ENCODE assay signal across 3 cellular contexts in the genomic region with DNA sequence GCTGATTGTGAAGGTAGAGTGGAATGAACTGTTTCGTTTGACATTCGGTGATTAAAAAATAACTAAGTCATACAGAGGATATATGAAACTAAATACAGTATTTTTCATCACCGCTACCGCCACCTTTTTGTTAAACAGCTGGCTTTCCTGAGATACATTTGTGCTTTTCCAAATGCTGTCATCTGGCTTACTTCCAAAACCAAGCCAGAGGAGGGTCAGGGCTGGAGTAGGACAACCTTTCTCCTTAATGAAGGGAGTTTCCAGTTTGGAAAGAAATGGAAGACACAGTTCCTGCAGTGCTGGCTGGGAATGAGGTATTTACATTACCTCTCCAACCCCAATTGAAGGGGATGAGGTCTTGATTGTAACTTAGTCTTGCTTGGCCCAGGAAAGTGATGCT.
TF ChIP-seq lines count a peak whose summit lies in the region.

No MANE protein-coding gene starts in this region.

TF ChIP-seq in SK-N-SH, 30 proteins besides CTCF, POLR2A, EP300 and RAD21 (continued from another document):
- peak; percentile 31; the same call in 1 of the 2 replicates for TF ChIP-seq NFIC (IDR thresholded peaks at IDR 0.05; ENCODE audit: borderline replicate concordance)
- no peak for TF ChIP-seq TCF12 (IDR thresholded peaks at IDR 0.05)

TF ChIP-seq in SK-N-SH treated with all-trans-retinoic acid at 6 μM for 48 hours, 23 proteins besides CTCF, POLR2A, EP300 and RAD21:
- TF ChIP-seq, protein P1, sequence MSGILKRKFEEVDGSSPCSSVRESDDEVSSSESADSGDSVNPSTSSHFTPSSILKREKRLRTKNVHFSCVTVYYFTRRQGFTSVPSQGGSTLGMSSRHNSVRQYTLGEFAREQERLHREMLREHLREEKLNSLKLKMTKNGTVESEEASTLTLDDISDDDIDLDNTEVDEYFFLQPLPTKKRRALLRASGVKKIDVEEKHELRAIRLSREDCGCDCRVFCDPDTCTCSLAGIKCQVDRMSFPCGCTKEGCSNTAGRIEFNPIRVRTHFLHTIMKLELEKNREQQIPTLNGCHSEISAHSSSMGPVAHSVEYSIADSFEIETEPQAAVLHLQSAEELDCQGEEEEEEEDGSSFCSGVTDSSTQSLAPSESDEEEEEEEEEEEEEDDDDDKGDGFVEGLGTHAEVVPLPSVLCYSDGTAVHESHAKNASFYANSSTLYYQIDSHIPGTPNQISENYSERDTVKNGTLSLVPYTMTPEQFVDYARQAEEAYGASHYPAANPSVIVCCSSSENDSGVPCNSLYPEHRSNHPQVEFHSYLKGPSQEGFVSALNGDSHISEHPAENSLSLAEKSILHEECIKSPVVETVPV (CRISPR knock-in tag; IDR thresholded peaks at IDR 0.05) = no peak
- TF ChIP-seq, protein P2, sequence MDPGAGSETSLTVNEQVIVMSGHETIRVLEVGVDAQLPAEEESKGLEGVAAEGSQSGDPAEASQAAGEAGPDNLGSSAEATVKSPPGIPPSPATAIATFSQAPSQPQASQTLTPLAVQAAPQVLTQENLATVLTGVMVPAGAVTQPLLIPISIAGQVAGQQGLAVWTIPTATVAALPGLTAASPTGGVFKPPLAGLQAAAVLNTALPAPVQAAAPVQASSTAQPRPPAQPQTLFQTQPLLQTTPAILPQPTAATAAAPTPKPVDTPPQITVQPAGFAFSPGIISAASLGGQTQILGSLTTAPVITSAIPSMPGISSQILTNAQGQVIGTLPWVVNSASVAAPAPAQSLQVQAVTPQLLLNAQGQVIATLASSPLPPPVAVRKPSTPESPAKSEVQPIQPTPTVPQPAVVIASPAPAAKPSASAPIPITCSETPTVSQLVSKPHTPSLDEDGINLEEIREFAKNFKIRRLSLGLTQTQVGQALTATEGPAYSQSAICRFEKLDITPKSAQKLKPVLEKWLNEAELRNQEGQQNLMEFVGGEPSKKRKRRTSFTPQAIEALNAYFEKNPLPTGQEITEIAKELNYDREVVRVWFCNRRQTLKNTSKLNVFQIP (CRISPR knock-in tag; IDR thresholded peaks at IDR 0.05; ENCODE audit: borderline replicate concordance, low read depth) = no peak
- TF ChIP-seq CSDC2 (CRISPR knock-in tag; IDR thresholded peaks at IDR 0.05) = no peak
- TF ChIP-seq ZNF70 (CRISPR knock-in tag; IDR thresholded peaks at IDR 0.05) = no peak
- no peak for TF ChIP-seq OSR1 (CRISPR knock-in tag; IDR thresholded peaks at IDR 0.05)
- no peak for TF ChIP-seq ARNTL (CRISPR knock-in tag; IDR thresholded peaks at IDR 0.05; ENCODE audit: borderline replicate concordance, low read depth)
- TF ChIP-seq, protein P3, sequence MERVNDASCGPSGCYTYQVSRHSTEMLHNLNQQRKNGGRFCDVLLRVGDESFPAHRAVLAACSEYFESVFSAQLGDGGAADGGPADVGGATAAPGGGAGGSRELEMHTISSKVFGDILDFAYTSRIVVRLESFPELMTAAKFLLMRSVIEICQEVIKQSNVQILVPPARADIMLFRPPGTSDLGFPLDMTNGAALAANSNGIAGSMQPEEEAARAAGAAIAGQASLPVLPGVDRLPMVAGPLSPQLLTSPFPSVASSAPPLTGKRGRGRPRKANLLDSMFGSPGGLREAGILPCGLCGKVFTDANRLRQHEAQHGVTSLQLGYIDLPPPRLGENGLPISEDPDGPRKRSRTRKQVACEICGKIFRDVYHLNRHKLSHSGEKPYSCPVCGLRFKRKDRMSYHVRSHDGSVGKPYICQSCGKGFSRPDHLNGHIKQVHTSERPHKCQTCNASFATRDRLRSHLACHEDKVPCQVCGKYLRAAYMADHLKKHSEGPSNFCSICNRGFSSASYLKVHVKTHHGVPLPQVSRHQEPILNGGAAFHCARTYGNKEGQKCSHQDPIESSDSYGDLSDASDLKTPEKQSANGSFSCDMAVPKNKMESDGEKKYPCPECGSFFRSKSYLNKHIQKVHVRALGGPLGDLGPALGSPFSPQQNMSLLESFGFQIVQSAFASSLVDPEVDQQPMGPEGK (CRISPR knock-in tag; IDR thresholded peaks at IDR 0.05; ENCODE audit: borderline replicate concordance) = no peak
- TF ChIP-seq, protein P4, sequence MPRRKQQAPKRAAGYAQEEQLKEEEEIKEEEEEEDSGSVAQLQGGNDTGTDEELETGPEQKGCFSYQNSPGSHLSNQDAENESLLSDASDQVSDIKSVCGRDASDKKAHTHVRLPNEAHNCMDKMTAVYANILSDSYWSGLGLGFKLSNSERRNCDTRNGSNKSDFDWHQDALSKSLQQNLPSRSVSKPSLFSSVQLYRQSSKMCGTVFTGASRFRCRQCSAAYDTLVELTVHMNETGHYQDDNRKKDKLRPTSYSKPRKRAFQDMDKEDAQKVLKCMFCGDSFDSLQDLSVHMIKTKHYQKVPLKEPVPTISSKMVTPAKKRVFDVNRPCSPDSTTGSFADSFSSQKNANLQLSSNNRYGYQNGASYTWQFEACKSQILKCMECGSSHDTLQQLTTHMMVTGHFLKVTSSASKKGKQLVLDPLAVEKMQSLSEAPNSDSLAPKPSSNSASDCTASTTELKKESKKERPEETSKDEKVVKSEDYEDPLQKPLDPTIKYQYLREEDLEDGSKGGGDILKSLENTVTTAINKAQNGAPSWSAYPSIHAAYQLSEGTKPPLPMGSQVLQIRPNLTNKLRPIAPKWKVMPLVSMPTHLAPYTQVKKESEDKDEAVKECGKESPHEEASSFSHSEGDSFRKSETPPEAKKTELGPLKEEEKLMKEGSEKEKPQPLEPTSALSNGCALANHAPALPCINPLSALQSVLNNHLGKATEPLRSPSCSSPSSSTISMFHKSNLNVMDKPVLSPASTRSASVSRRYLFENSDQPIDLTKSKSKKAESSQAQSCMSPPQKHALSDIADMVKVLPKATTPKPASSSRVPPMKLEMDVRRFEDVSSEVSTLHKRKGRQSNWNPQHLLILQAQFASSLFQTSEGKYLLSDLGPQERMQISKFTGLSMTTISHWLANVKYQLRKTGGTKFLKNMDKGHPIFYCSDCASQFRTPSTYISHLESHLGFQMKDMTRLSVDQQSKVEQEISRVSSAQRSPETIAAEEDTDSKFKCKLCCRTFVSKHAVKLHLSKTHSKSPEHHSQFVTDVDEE (CRISPR knock-in tag; IDR thresholded peaks at IDR 0.05) = no peak
- TF ChIP-seq BACH2 (CRISPR knock-in tag; IDR thresholded peaks at IDR 0.05; ENCODE audit: borderline replicate concordance) = no peak
- TF ChIP-seq ISL1 (CRISPR knock-in tag; IDR thresholded peaks at IDR 0.05) = no peak
- no peak for TF ChIP-seq GLIS3 (CRISPR knock-in tag; IDR thresholded peaks at IDR 0.05)
- TF ChIP-seq ZFP30 (CRISPR knock-in tag; IDR thresholded peaks at IDR 0.05) = no peak

TF ChIP-seq in WTC11, 78 proteins besides CTCF, POLR2A, EP300 and RAD21 (continued from another document):
- TF ChIP-seq, protein P5, sequence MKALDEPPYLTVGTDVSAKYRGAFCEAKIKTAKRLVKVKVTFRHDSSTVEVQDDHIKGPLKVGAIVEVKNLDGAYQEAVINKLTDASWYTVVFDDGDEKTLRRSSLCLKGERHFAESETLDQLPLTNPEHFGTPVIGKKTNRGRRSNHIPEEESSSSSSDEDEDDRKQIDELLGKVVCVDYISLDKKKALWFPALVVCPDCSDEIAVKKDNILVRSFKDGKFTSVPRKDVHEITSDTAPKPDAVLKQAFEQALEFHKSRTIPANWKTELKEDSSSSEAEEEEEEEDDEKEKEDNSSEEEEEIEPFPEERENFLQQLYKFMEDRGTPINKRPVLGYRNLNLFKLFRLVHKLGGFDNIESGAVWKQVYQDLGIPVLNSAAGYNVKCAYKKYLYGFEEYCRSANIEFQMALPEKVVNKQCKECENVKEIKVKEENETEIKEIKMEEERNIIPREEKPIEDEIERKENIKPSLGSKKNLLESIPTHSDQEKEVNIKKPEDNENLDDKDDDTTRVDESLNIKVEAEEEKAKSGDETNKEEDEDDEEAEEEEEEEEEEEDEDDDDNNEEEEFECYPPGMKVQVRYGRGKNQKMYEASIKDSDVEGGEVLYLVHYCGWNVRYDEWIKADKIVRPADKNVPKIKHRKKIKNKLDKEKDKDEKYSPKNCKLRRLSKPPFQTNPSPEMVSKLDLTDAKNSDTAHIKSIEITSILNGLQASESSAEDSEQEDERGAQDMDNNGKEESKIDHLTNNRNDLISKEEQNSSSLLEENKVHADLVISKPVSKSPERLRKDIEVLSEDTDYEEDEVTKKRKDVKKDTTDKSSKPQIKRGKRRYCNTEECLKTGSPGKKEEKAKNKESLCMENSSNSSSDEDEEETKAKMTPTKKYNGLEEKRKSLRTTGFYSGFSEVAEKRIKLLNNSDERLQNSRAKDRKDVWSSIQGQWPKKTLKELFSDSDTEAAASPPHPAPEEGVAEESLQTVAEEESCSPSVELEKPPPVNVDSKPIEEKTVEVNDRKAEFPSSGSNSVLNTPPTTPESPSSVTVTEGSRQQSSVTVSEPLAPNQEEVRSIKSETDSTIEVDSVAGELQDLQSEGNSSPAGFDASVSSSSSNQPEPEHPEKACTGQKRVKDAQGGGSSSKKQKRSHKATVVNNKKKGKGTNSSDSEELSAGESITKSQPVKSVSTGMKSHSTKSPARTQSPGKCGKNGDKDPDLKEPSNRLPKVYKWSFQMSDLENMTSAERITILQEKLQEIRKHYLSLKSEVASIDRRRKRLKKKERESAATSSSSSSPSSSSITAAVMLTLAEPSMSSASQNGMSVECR (CRISPR knock-in tag; IDR thresholded peaks at IDR 0.05; ENCODE audit: borderline replicate concordance) = no peak
- TF ChIP-seq GABPB1 (CRISPR knock-in tag; IDR thresholded peaks at IDR 0.05) (no peak), TCF7 (CRISPR knock-in tag; IDR thresholded peaks at IDR 0.05; ENCODE audit: low read depth) (no peak), FOXJ3 (CRISPR knock-in tag; IDR thresholded peaks at IDR 0.05; ENCODE audit: borderline replicate concordance) (no peak), ZNF416 (CRISPR knock-in tag; IDR thresholded peaks at IDR 0.05) (no peak), TEAD1 (CRISPR knock-in tag; IDR thresholded peaks at IDR 0.05) (no peak), ZNF219 (CRISPR knock-in tag; IDR thresholded peaks at IDR 0.05; ENCODE audit: borderline replicate concordance) (no peak), PRRX2 (CRISPR knock-in tag; IDR thresholded peaks at IDR 0.05) (no peak), NR3C1 (CRISPR knock-in tag; conservative IDR thresholded peaks at IDR 0.05; ENCODE audit: low read depth) (no peak), RORB (CRISPR knock-in tag; IDR thresholded peaks at IDR 0.05) (no peak), TEAD4 (CRISPR knock-in tag; IDR thresholded peaks at IDR 0.05) (no peak)
- TF ChIP-seq, protein P6, sequence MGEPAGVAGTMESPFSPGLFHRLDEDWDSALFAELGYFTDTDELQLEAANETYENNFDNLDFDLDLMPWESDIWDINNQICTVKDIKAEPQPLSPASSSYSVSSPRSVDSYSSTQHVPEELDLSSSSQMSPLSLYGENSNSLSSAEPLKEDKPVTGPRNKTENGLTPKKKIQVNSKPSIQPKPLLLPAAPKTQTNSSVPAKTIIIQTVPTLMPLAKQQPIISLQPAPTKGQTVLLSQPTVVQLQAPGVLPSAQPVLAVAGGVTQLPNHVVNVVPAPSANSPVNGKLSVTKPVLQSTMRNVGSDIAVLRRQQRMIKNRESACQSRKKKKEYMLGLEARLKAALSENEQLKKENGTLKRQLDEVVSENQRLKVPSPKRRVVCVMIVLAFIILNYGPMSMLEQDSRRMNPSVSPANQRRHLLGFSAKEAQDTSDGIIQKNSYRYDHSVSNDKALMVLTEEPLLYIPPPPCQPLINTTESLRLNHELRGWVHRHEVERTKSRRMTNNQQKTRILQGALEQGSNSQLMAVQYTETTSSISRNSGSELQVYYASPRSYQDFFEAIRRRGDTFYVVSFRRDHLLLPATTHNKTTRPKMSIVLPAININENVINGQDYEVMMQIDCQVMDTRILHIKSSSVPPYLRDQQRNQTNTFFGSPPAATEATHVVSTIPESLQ (CRISPR knock-in tag; IDR thresholded peaks at IDR 0.05) = no peak
- TF ChIP-seq, protein P7, sequence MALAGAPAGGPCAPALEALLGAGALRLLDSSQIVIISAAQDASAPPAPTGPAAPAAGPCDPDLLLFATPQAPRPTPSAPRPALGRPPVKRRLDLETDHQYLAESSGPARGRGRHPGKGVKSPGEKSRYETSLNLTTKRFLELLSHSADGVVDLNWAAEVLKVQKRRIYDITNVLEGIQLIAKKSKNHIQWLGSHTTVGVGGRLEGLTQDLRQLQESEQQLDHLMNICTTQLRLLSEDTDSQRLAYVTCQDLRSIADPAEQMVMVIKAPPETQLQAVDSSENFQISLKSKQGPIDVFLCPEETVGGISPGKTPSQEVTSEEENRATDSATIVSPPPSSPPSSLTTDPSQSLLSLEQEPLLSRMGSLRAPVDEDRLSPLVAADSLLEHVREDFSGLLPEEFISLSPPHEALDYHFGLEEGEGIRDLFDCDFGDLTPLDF (CRISPR knock-in tag; IDR thresholded peaks at IDR 0.05) = no peak
- TF ChIP-seq, protein P8, sequence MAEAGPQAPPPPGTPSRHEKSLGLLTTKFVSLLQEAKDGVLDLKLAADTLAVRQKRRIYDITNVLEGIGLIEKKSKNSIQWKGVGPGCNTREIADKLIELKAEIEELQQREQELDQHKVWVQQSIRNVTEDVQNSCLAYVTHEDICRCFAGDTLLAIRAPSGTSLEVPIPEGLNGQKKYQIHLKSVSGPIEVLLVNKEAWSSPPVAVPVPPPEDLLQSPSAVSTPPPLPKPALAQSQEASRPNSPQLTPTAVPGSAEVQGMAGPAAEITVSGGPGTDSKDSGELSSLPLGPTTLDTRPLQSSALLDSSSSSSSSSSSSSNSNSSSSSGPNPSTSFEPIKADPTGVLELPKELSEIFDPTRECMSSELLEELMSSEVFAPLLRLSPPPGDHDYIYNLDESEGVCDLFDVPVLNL (CRISPR knock-in tag; IDR thresholded peaks at IDR 0.05; ENCODE audit: borderline replicate concordance, low read depth) = no peak
- TF ChIP-seq, protein P9, sequence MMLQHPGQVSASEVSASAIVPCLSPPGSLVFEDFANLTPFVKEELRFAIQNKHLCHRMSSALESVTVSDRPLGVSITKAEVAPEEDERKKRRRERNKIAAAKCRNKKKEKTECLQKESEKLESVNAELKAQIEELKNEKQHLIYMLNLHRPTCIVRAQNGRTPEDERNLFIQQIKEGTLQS (CRISPR knock-in tag; conservative IDR thresholded peaks at IDR 0.05) = no peak
- TF ChIP-seq, protein P10, sequence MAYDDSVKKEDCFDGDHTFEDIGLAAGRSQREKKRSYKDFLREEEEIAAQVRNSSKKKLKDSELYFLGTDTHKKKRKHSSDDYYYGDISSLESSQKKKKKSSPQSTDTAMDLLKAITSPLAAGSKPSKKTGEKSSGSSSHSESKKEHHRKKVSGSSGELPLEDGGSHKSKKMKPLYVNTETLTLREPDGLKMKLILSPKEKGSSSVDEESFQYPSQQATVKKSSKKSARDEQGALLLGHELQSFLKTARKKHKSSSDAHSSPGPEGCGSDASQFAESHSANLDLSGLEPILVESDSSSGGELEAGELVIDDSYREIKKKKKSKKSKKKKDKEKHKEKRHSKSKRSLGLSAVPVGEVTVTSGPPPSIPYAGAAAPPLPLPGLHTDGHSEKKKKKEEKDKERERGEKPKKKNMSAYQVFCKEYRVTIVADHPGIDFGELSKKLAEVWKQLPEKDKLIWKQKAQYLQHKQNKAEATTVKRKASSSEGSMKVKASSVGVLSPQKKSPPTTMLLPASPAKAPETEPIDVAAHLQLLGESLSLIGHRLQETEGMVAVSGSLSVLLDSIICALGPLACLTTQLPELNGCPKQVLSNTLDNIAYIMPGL (CRISPR knock-in tag; IDR thresholded peaks at IDR 0.05) = no peak
